In the genomic region with DNA sequence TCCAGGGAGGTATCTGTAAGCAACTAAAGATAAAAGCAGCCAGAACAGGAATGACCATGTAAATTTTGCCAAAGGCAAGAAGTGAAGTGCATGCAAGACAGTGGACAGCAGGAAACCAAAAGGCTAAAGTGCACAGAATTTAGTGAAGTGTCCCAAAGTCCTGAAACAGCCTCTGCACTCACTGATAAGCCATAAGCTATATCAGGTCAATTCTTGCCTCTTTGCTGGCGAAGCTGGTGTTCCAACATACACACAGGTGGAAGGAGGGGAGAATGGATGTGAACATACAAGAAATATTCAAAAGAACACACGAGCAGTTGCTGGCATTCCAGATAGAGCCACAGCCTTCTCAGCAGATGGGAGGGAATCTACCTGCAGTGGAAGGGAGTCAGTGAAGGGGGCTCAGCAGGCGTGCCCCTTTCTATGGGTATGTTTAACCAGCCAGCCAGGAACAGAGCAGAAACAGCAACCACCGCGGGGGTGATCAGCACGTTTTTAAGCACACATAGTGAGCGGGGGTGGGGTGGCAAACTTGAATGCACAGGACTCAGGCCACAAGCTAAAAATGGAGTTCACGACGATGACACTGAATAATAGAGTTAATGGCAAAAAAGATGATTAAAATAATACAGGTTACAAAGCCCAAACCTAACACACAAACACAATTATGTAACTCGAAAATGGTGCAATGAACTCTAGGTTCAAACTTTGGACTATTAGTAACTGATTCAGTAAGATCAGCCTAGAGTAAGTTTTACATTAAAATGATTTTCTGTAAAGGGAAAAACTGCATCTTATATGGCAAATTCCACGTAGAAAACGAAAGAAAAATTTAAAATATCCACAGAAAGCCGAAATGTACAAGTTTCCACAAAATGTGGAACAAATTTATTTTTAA, we compare ENCODE assay signal across 1 cellular context.
TF ChIP-seq lines count a peak whose summit lies in the region.

No MANE protein-coding gene starts in this region.

TF ChIP-seq in K562, 482 proteins besides CTCF, POLR2A, EP300 and RAD21 (continued from another document):
- TF ChIP-seq, protein P1, sequence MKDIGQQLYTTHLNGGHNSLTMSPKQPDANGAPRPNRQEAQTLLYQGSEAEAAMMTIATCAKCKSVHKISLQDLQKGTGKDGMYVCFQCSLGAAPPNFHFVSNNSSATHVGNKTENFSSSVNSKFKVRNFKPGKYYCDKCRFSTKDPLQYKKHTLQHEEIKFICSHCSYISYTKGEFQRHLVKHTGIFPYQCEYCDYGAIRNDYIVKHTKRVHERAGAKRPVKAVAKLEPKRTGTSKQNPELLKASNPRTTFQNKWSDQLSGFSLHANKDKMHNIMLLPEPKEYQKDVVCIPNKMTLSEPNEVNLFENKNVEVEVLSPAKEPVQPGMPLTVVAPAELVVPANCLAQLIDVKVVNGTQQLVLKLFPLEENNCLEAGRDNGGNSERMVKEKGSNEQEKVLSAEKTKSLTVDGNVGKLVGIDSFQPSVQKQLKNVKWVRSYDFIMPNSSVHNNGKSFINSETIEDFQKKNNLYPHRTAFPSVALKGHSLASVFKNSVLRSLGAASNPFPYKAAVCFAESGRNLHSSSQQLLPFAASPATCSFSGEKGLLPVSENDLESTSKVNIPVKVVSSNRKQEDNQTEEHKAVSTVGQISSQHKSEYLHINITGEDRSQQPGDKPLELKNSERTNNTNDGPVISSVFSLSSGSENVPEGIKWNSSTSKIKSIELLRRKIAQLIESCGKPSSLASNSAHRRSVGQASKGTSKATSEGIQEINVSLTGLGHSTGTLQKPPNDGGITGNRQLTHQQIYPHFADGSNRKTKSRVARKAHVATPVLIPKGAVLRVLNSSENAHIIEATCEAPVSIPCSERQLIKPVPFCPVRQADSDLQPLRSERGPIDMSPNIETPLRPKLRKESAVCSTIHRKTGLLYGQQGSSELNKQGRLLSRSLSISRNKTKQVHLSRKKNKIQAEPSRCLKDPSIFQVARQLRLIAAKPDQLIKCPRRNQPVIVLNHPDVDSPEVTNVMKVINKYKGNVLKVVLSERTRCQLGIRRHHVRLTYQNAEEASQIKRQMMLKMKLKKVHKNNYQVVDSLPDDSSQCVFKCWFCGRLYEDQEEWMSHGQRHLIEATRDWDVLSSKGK (CRISPR knock-in tag; IDR thresholded peaks at IDR 0.05): no peak
- TF ChIP-seq SRSF1 (IDR thresholded peaks at IDR 0.05; ENCODE audit: low read depth, low read length) (no peak), TAF9B (IDR thresholded peaks at IDR 0.05; ENCODE audit: partially characterized antibody) (peak; percentile 18)
TF ChIP-seq in K562: peak in this region for 51.
